ENCODE assay signal across 8 cellular contexts in genomic region chr14:55353686-55354467, GRCh38. TPM values are rescaled to one million over a fixed set of nuclear protein-coding genes. Genes with fewer than 3 reads are reported as not detected.
A peak's percentile ranks its signal among the peaks of the same experiment; 100 is the strongest.
DNase-seq lines count a peak whose midpoint lies in the region; ATAC-seq, FAIRE-seq and TF ChIP-seq lines count a peak whose summit lies in the region.
"Had no signal": no experiment of that assay in that cellular context is flagged by ENCODE, and none has a peak within 500 bp of the region (broad histone marks: within the 10 kb centered on the region; RNA-seq: fewer than 3 reads in every experiment).

No MANE protein-coding gene starts in this region.

- H2BK5ac ChIP-seq in H1 (ENCODE audit: low read depth, low read length), result no peak overlapping the region

- no peak overlapping the region for H2BK20ac ChIP-seq in H1 (ENCODE audit: low read length)

- H3K79me2 ChIP-seq in H1 (ENCODE audit: control insufficient read depth in 1 of 2, insufficient read depth in 2 of 2, low read length in 2 of 2), result no peaks in the 10 kb centered on the region

- H3K14ac ChIP-seq in H1 (ENCODE audit: insufficient read length), result no peak overlapping the region

- H3K4me1 ChIP-seq in H1 (replicated peaks in 1 of 4; ENCODE audit: control insufficient read depth in 3 of 4, insufficient read depth in 4 of 4, low read length in 3 of 4), result no peaks in the 10 kb centered on the region

- H4K5ac ChIP-seq in H1 (ENCODE audit: insufficient read length, low read depth, low read length), result no peak overlapping the region

- CTCF ChIA-PET in WTC11 (lab: Charles Lee), result interaction anchor here (0.5 to 3.5 kb wide), 33 partner anchors 8 to 334 kb away, joined by 3 to 48 read pairs (median 4); partner anchors contain the start of genes DLGAP5, FBXO34 and MAPK1IP1L
- CTCF ChIA-PET in H1 (lab: Charles Lee; ENCODE audit: partially characterized antibody), result interaction anchor here (0.5 to 5.8 kb wide), 36 partner anchors 8 to 173 kb away, joined by 3 to 43 read pairs (median 4); partner anchors contain the start of genes DLGAP5 and FBXO34

- peaks cover 0 to 12% (median 4%) of the 10 kb centered on the region in 4 experiments; a peak in 4 of 8 replicates for H3K36me3 ChIP-seq in H1 (ENCODE audit: control insufficient read depth in 2 of 4, insufficient read depth in 4 of 4, low read length in 3 of 4)

- H4K8ac ChIP-seq in H1 (ENCODE audit: extremely low read depth, insufficient read depth, low read length), result no peak overlapping the region

- H3K27me3 Mint-ChIP-seq in WTC11 (ENCODE audit: low read depth), result no peaks in the 10 kb centered on the region
- H3K27me3 Mint-ChIP-seq in osteocyte (ENCODE audit: unreplicated experiment), result no peaks in the 10 kb centered on the region

- H3K56ac ChIP-seq in H1 (replicated peaks; ENCODE audit: insufficient read length, low read depth, low read length), result no peak overlapping the region

- POLR2A ChIA-PET in WTC11 (lab: Charles Lee) (interaction anchor here (0.6 kb wide), 1 partner anchor 224 kb away, joined by 8 read pairs; no protein-coding TSS in a partner anchor), H1 (lab: Charles Lee; ENCODE audit: partially characterized antibody) (interaction anchor here (1.5 to 1.7 kb wide), 2 partner anchors 13 to 81 kb away, joined by 4 to 6 read pairs; no protein-coding TSS in a partner anchor)

- DNase-seq in WTC11 (ENCODE audit: low spot score), result no peak
- peak in 1 of 2 experiments; percentile 45 for DNase-seq in H1 (ENCODE audit: low read depth in 1 of 2, low spot score in 2 of 2)
- DNase-seq in osteocyte (ENCODE audit: extremely low spot score, unreplicated experiment), result peak; percentile 48
- no peak for DNase-seq in DMS114 treated with DMSO at 0.1 percent for 48 hours (lab: John Stamatoyannopoulos, UW; ENCODE audit: unreplicated experiment)
- no peak for DNase-seq in D341Med (ENCODE audit: low spot score)

- no peak overlapping the region for H2AK5ac ChIP-seq in H1 (ENCODE audit: low read depth, low read length)

- H4K91ac ChIP-seq in H1 (replicated peaks; ENCODE audit: insufficient read length, low read length), result no peak overlapping the region

- no peak overlapping the region for H3K18ac ChIP-seq in H1 (ENCODE audit: extremely low read depth, low read length)

- H3K4me2 ChIP-seq in H1 (ENCODE audit: insufficient read depth in 1 of 2, low read depth in 2 of 2, low read length in 2 of 2), result no peak overlapping the region

- H3K4ac ChIP-seq in H1 (replicated peaks; ENCODE audit: insufficient read length, low read depth, low read length), result no peak overlapping the region

- no peak overlapping the region for H2AFZ ChIP-seq in H1 (ENCODE audit: low read length)

- TF ChIP-seq RAD21 in H1 (IDR thresholded peaks at IDR 0.05 in 1 of 2, conservative IDR thresholded peaks at IDR 0.05 in 1 of 2; ENCODE audit: low read depth in 2 of 2, low read length in 2 of 2), result no peak

- no peak for FAIRE-seq in H1 (lab: Jason Lieb, UNC)

- peaks cover 5% of the 10 kb centered on the region for H3K36me3 Mint-ChIP-seq in WTC11
- peaks cover 11% of the 10 kb centered on the region for H3K36me3 Mint-ChIP-seq in osteocyte (ENCODE audit: unreplicated experiment)

- no peaks in the 10 kb centered on the region for H3K23me2 ChIP-seq in H1 (ENCODE audit: low read depth, low read length)

- H3K9ac ChIP-seq in H1 (replicated peaks in 1 of 4; ENCODE audit: extremely low read depth in 1 of 4, low read depth in 3 of 4, low read length in 3 of 4), result no peak overlapping the region

- H4K20me1 ChIP-seq in H1 (replicated peaks in 1 of 2; ENCODE audit: control insufficient read depth in 1 of 2, insufficient read depth in 2 of 2, low read length in 2 of 2), result peaks cover 0 to 4% of the 10 kb centered on the region in 2 experiments

- no peak for TF ChIP-seq EP300 in H1 (IDR thresholded peaks at IDR 0.05; ENCODE audit: borderline replicate concordance in 1 of 2, low read depth in 2 of 2, low read length in 2 of 2)

- peaks cover 19% of the 10 kb centered on the region for H3K4me1 Mint-ChIP-seq in WTC11
- no peaks in the 10 kb centered on the region for H3K4me1 Mint-ChIP-seq in osteocyte (ENCODE audit: unreplicated experiment)

- peaks cover 0 to 2% (median 0%) of the 10 kb centered on the region in 4 experiments; a peak in 1 of 7 replicates for H3K27me3 ChIP-seq in H1 (replicated peaks in 1 of 4; ENCODE audit: control insufficient read depth in 3 of 4, extremely low read depth in 1 of 4, insufficient read depth in 3 of 4, low read length in 3 of 4)
- H3K27me3 ChIP-seq: suprapubic skin had no signal

- H3K23ac ChIP-seq in H1 (ENCODE audit: insufficient read length), result no peak overlapping the region

- TF ChIP-seq CTCF in WTC11 (IDR thresholded peaks at IDR 0.05) (no peak), H1 (IDR thresholded peaks at IDR 0.05; ENCODE audit: control extremely low read depth in 1 of 3, insufficient read depth in 1 of 3, low read depth in 1 of 3, low read length in 3 of 3) (peak in 2 of 3 experiments; percentile 21 to 44; a peak in 2 of 4 replicates), osteocyte (IDR thresholded peaks at IDR 0.05) (no peak)

- WGBS in H1 (ENCODE audit: extremely low coverage in 1 of 2, insufficient coverage in 1 of 2, insufficient read length in 1 of 2, insufficient replicate concordance in 2 of 2, low coverage in 1 of 2, low lambda C conversion rate in 2 of 2, missing lambda C conversion rate in 1 of 2), 2 experiments, result 93% methylated on average over 11 of the region's 11 CpGs; no CpG with 5 or more reads in 1 of the 2 experiments

- no peak overlapping the region for H2BK120ac ChIP-seq in H1 (replicated peaks; ENCODE audit: low read depth, low read length)

- H3K4me3 ChIP-seq in H1 (ENCODE audit: extremely low read depth in 1 of 4, insufficient read depth in 2 of 4, low read depth in 3 of 4, low read length in 4 of 4), result no peak overlapping the region
- H3K4me3 ChIP-seq: suprapubic skin had no signal

- H2BK12ac ChIP-seq in H1 (ENCODE audit: low read depth, low read length), result no peak overlapping the region

- TF ChIP-seq POLR2A in H1 (IDR thresholded peaks at IDR 0.05; ENCODE audit: control extremely low read depth in 1 of 2, low read depth in 2 of 2, low read length in 2 of 2), result no peak

- H3K27ac Mint-ChIP-seq in WTC11 (peak overlapping the region; percentile 15; the same call in 1 of the 2 replicates), osteocyte (ENCODE audit: unreplicated experiment) (no peak overlapping the region)

- no peak overlapping the region for H3K4me3 Mint-ChIP-seq in WTC11
- H3K4me3 Mint-ChIP-seq in osteocyte (ENCODE audit: unreplicated experiment), result no peak overlapping the region

- H3K27ac ChIP-seq in H1 (ENCODE audit: low read depth, low read length), result no peak overlapping the region
- H3K27ac ChIP-seq: suprapubic skin had no signal

- H3K79me1 ChIP-seq in H1 (ENCODE audit: low read depth, low read length), result no peaks in the 10 kb centered on the region

- H3K9me3 Mint-ChIP-seq in WTC11, result no peaks in the 10 kb centered on the region
- H3K9me3 Mint-ChIP-seq in osteocyte (ENCODE audit: unreplicated experiment), result no peaks in the 10 kb centered on the region

- no peak overlapping the region for H2BK15ac ChIP-seq in H1 (ENCODE audit: low read length)

- H3K9me3 ChIP-seq in H1 (ENCODE audit: insufficient read depth in 2 of 2, low read depth in 1 of 2, low read length in 1 of 2), result no peaks in the 10 kb centered on the region
- H3K9me3 ChIP-seq: suprapubic skin had no signal

- ATAC-seq in HG02885 (IDR thresholded peaks at IDR 0.05; ENCODE audit: poor library complexity, unreplicated experiment) (peak; percentile 5), WTC11 (peak; percentile 44), HG03159 (IDR thresholded peaks at IDR 0.05; ENCODE audit: unreplicated experiment) (no peak)

TF ChIP-seq in H1, 55 proteins besides CTCF, POLR2A, EP300 and RAD21 (continues in another document):
- no peak for TF ChIP-seq HDAC6 (IDR thresholded peaks at IDR 0.05; ENCODE audit: low read depth, low read length)
- no peak for TF ChIP-seq SIX5 (IDR thresholded peaks at IDR 0.05; ENCODE audit: low read depth, low read length)
- TF ChIP-seq POLR2AphosphoS5 (IDR thresholded peaks at IDR 0.05; ENCODE audit: low read depth, low read length), result no peak
- no peak for TF ChIP-seq CBX8 (IDR thresholded peaks at IDR 0.05; ENCODE audit: borderline replicate concordance, low read depth, low read length)
- TF ChIP-seq JUND (IDR thresholded peaks at IDR 0.05; ENCODE audit: low read length), result no peak
- TF ChIP-seq RFX5 (IDR thresholded peaks at IDR 0.05; ENCODE audit: borderline replicate concordance, low read depth, low read length), result no peak

RNA-seq across cellular contexts. Expression of gene ATG14, which starts 57.8 kb away (rescaled TPM):
- 9.1 to 10.4 TPM (median 9.4 TPM) in 3 replicates for total RNA-seq in WTC11 (2021)
- total RNA-seq in H1 (2021; fragmentation: NEBNext Ultra II Directional; extraction: Animal tissue kit (Norgen Biotek cat#: 25700)), result 10.8 and 12.2 TPM in 2 replicates
- polyA plus RNA-seq in H1 (2011; rRNA removed), result 4.0 and 4.9 TPM in 2 replicates
- polyA plus RNA-seq in H1 (2011; cell fraction: cytosol; rRNA removed), result 5.4 TPM
- 8.2 TPM for polyA plus RNA-seq in H1 (2011; cell fraction: nucleus; rRNA removed)
- 6.8 to 10.6 TPM (median 8.2 TPM) in 4 replicates for polyA plus RNA-seq in H1 (2012, experiment 1 of 2)
- 2.2 TPM for polyA plus RNA-seq in H1 (2012, experiment 2 of 2)
- polyA plus RNA-seq in H1 (2013, experiment 1 of 2), result 7.0 TPM
- polyA plus RNA-seq in H1 (2013, experiment 2 of 2), result 7.2 TPM
- polyA minus RNA-seq in H1 (2011; rRNA and poly(A)+ RNA removed), result 10.0 and 11.8 TPM in 2 replicates
- polyA minus RNA-seq in H1 (2011; cell fraction: cytosol; rRNA and poly(A)+ RNA removed), result 7.6 TPM
- 8.2 TPM for polyA minus RNA-seq in H1 (2011; cell fraction: nucleus; rRNA and poly(A)+ RNA removed)
- total RNA-seq in osteocyte, result 13.8 and 14.5 TPM in 2 replicates

Comparison
In these comparisons a context has a peak if more than half of its experiments do, and no peak if none do; other contexts are left out.
1. CTCF ChIP-seq: peak in H1 (2 of 3); none in WTC11 (single experiment) and osteocyte (single experiment).